9 cellular contexts compared by ENCODE assay signal in genomic region chr6:109465772-109466171, GRCh38. TPM values are rescaled to one million over a fixed set of nuclear protein-coding genes. Genes with fewer than 3 reads are reported as not detected.
A peak's percentile ranks its signal among the peaks of the same experiment; 100 is the strongest.
DNase-seq lines count a peak whose midpoint lies in the region; ATAC-seq and TF ChIP-seq lines count a peak whose summit lies in the region.
"Had no signal": no experiment of that assay in that cellular context is flagged by ENCODE, and none has a peak within 500 bp of the region (broad histone marks: within the 10 kb centered on the region; RNA-seq: fewer than 3 reads in every experiment).

No MANE protein-coding gene starts in this region.

- H3K9me3 ChIP-seq in heart left ventricle: peaks cover 0 to 4% (median 0%) of the 10 kb centered on the region in 12 donors

- H3K4me3 ChIP-seq in LNCaP clone FGC (ENCODE audit: low read depth, low read length) (no peak overlapping the region), heart left ventricle (no peak overlapping the region)

- H3K27me3 ChIP-seq in heart left ventricle: no peaks in the 10 kb centered on the region

- TF ChIP-seq POLR2A in heart left ventricle (IDR thresholded peaks at IDR 0.05): no peak

- intact Hi-C loops in heart left ventricle (cut with DNase I): no loop called here

- peaks cover 0 to 96% (median 92%) of the 10 kb centered on the region in 9 donors for H3K36me3 ChIP-seq in heart left ventricle

- peaks cover 0 to 9% (median 0%) of the 10 kb centered on the region in 12 donors for H3K4me1 ChIP-seq in heart left ventricle

- ATAC-seq in heart left ventricle (peak; percentile 32 to 78 (median 62)), GM21717 (IDR thresholded peaks at IDR 0.05; ENCODE audit: unreplicated experiment) (no peak), HG03432 (IDR thresholded peaks at IDR 0.05; ENCODE audit: unreplicated experiment) (no peak), GM19452 (IDR thresholded peaks at IDR 0.05; ENCODE audit: unreplicated experiment) (no peak)

- peak; percentile 87 for DNase-seq in LNCaP clone FGC (ENCODE audit: low read depth)
- peak; percentile 65 for DNase-seq in NCI-H2227 (lab: John Stamatoyannopoulos, UW; ENCODE audit: unreplicated experiment)
- no peak for DNase-seq in heart left ventricle
- DNase-seq in pons (ENCODE audit: low spot score): peak; percentile 90
- DNase-seq in MV-4-11 (lab: John Stamatoyannopoulos, UW): no peak
- DNase-seq: activated CD4-positive, alpha-beta T cell treated with anti-CD3 and anti-CD28 coated beads, Interleukin-2, amount 50 U/mL, for 4 hours had no signal

- H3K27ac ChIP-seq in heart left ventricle: peak overlapping the region in 1 of 12 donors; percentile 2

- WGBS in heart left ventricle, 4 donors: 50 to 70% (median 64%) methylated on average over 7 of the region's 7 CpGs

- TF ChIP-seq CTCF in LNCaP clone FGC (IDR thresholded peaks at IDR 0.05; ENCODE audit: control insufficient read depth, extremely low read depth, insufficient read depth) (no peak), heart left ventricle (IDR thresholded peaks at IDR 0.05) (no peak)

RNA-seq across cellular contexts. Expression of gene MICAL1, which starts 10.2 kb away (rescaled TPM):
- total RNA-seq in heart left ventricle: 10 to 100 TPM in 2 of 9 donors, 1 to 10 TPM in 7; 4.5 to 21.9 (median 5.5) TPM
- 10 to 100 TPM in 1 of 2 donors, 1 to 10 TPM in 1; 8.4 to 10.2 TPM for polyA plus RNA-seq in heart left ventricle

RNA-seq across cellular contexts. Expression of gene ZBTB24, which starts 17.2 kb away (rescaled TPM):
- total RNA-seq in heart left ventricle: 1 to 10 TPM; 2.4 to 4.8 (median 3.1) TPM
- 1 to 10 TPM; 1.9 to 2.1 TPM for polyA plus RNA-seq in heart left ventricle

RNA-seq across cellular contexts. Expression of gene SMPD2, which starts 25.2 kb away (rescaled TPM):
- 1 to 10 TPM; 2.0 to 7.1 (median 4.1) TPM for total RNA-seq in heart left ventricle
- 1 to 10 TPM; 4.2 to 9.6 TPM for polyA plus RNA-seq in heart left ventricle

RNA-seq across cellular contexts. Expression of gene PPIL6, which starts 25.3 kb away (rescaled TPM):
- total RNA-seq in heart left ventricle: 1 to 10 TPM; 1.5 to 6.5 (median 3.4) TPM
- 1 to 10 TPM in 1 of 2 donors, under 1 TPM in 1; 0.42 to 4.1 TPM for polyA plus RNA-seq in heart left ventricle

Comparison
In these comparisons a context has a peak if more than half of its experiments do, and no peak if none do; other contexts are left out.
1. DNase-seq: peak in LNCaP clone FGC (single experiment), NCI-H2227 (single experiment) and pons (single experiment); none in heart left ventricle (0 of 5) and MV-4-11 (single experiment).
2. ATAC-seq: peak in heart left ventricle (4 of 4); none in GM21717 (single experiment), HG03432 (single experiment) and GM19452 (single experiment).